Comparison of ENCODE assay signal across 1 cellular context in genomic region chr1:150551784-150552691, GRCh38.
A peak's percentile ranks its signal among the peaks of the same experiment; 100 is the strongest.
TF ChIP-seq lines count a peak whose summit lies in the region.

No MANE protein-coding gene starts in this region.

TF ChIP-seq in K562, 482 proteins besides CTCF, POLR2A, EP300 and RAD21 (continued from another document and continues in another):
- TF ChIP-seq, protein P1, sequence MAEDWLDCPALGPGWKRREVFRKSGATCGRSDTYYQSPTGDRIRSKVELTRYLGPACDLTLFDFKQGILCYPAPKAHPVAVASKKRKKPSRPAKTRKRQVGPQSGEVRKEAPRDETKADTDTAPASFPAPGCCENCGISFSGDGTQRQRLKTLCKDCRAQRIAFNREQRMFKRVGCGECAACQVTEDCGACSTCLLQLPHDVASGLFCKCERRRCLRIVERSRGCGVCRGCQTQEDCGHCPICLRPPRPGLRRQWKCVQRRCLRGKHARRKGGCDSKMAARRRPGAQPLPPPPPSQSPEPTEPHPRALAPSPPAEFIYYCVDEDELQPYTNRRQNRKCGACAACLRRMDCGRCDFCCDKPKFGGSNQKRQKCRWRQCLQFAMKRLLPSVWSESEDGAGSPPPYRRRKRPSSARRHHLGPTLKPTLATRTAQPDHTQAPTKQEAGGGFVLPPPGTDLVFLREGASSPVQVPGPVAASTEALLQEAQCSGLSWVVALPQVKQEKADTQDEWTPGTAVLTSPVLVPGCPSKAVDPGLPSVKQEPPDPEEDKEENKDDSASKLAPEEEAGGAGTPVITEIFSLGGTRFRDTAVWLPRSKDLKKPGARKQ (CRISPR knock-in tag; IDR thresholded peaks at IDR 0.05), result no peak
- TF ChIP-seq FIP1L1 (IDR thresholded peaks at IDR 0.05; ENCODE audit: low read depth, low read length, poor library complexity, severe bottlenecking) (no peak), MXI1 (IDR thresholded peaks at IDR 0.05; ENCODE audit: low read depth, low read length) (no peak), MAFF (IDR thresholded peaks at IDR 0.05; ENCODE audit: low read length) (no peak), NCOR1 (IDR thresholded peaks at IDR 0.05) (no peak; the same call in 1 of the 2 replicates), SIN3B (IDR thresholded peaks at IDR 0.05; ENCODE audit: low read depth) (no peak), CBX1 (IDR thresholded peaks at IDR 0.05; ENCODE audit: low read depth) (no peak), TRIM25 (IDR thresholded peaks at IDR 0.05; ENCODE audit: borderline replicate concordance) (0 out of 2 replicates have a peak, but pooled peaks have one; percentile 27), TCF3 (CRISPR knock-in tag; IDR thresholded peaks at IDR 0.05) (peak; percentile 42; the same call in 1 of the 2 replicates), ILK (tag; IDR thresholded peaks at IDR 0.05; ENCODE audit: borderline replicate concordance, low read depth) (no peak), SLC30A9 (CRISPR knock-in tag; IDR thresholded peaks at IDR 0.05) (no peak), SETDB1 (IDR thresholded peaks at IDR 0.05; ENCODE audit: low read length) (no peak), NR3C1 (CRISPR knock-in tag; IDR thresholded peaks at IDR 0.05) (no peak), MECOM (CRISPR knock-in tag; IDR thresholded peaks at IDR 0.05) (no peak), HOXB6 (CRISPR knock-in tag; IDR thresholded peaks at IDR 0.05; ENCODE audit: borderline replicate concordance) (no peak), E2F3 (CRISPR knock-in tag; IDR thresholded peaks at IDR 0.05) (no peak), MCM3 (IDR thresholded peaks at IDR 0.05) (no peak), CBFB (CRISPR knock-in tag; IDR thresholded peaks at IDR 0.05) (no peak), NFXL1 (CRISPR knock-in tag; IDR thresholded peaks at IDR 0.05) (no peak), ZNF232 (CRISPR knock-in tag; IDR thresholded peaks at IDR 0.05) (no peak), RHOXF2B (CRISPR knock-in tag; conservative IDR thresholded peaks at IDR 0.05) (no peak), ZNF830 (CRISPR knock-in tag; IDR thresholded peaks at IDR 0.05) (no peak), ZNF780A (CRISPR knock-in tag; IDR thresholded peaks at IDR 0.05) (no peak), PTRF (tag; IDR thresholded peaks at IDR 0.05) (no peak), HNRNPL (IDR thresholded peaks at IDR 0.05; ENCODE audit: low read depth, low read length) (no peak), CREBBP (IDR thresholded peaks at IDR 0.05; ENCODE audit: low read depth, low read length) (no peak), TRIM28 (IDR thresholded peaks at IDR 0.05) (no peak), SUPT5H (IDR thresholded peaks at IDR 0.05) (peak; percentile 68), ZNF133 (CRISPR knock-in tag; IDR thresholded peaks at IDR 0.05) (no peak), ZNF395 (CRISPR knock-in tag; IDR thresholded peaks at IDR 0.05) (0 out of 2 replicates have a peak, but pooled peaks have one; percentile 45), PHF20 (IDR thresholded peaks at IDR 0.05; ENCODE audit: partially characterized antibody) (no peak), NONO (IDR thresholded peaks at IDR 0.05; ENCODE audit: low read depth in 2 of 2, low read length in 1 of 2) (0 out of 4 replicates have a peak, but pooled peaks of 1 of the 2 experiments have one; percentile 42), JUN (IDR thresholded peaks at IDR 0.05; ENCODE audit: borderline replicate concordance, low read depth, low read length) (0 out of 2 replicates have a peak, but pooled peaks have one; percentile 41), JUN (CRISPR knock-in tag; IDR thresholded peaks at IDR 0.05; ENCODE audit: borderline replicate concordance) (no peak), SNIP1 (IDR thresholded peaks at IDR 0.05; ENCODE audit: low read depth) (no peak), HDAC1 (IDR thresholded peaks at IDR 0.05) (peak in 1 of 2 experiments; percentile 73; a peak in 2 of 4 replicates), ZNF124 (CRISPR knock-in tag; IDR thresholded peaks at IDR 0.05) (no peak), HDAC8 (tag; IDR thresholded peaks at IDR 0.05) (no peak), NR0B1 (IDR thresholded peaks at IDR 0.05; ENCODE audit: partially characterized antibody) (no peak), HDAC2 (IDR thresholded peaks at IDR 0.05) (peak; percentile 78; the same call in 1 of the 2 replicates), RFX5 (IDR thresholded peaks at IDR 0.05; ENCODE audit: low read depth, low read length) (no peak), TCF7 (IDR thresholded peaks at IDR 0.05; ENCODE audit: borderline replicate concordance) (no peak), MCM2 (IDR thresholded peaks at IDR 0.05; ENCODE audit: low read depth) (no peak), SMARCC2 (IDR thresholded peaks at IDR 0.05; ENCODE audit: low read depth) (peak; percentile 51; the same call in 1 of the 2 replicates), MEIS2 (IDR thresholded peaks at IDR 0.05; ENCODE audit: partially characterized antibody) (peak; percentile 40)
- TF ChIP-seq, protein P2, sequence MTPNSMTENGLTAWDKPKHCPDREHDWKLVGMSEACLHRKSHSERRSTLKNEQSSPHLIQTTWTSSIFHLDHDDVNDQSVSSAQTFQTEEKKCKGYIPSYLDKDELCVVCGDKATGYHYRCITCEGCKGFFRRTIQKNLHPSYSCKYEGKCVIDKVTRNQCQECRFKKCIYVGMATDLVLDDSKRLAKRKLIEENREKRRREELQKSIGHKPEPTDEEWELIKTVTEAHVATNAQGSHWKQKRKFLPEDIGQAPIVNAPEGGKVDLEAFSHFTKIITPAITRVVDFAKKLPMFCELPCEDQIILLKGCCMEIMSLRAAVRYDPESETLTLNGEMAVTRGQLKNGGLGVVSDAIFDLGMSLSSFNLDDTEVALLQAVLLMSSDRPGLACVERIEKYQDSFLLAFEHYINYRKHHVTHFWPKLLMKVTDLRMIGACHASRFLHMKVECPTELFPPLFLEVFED (CRISPR knock-in tag; conservative IDR thresholded peaks at IDR 0.05), result no peak
- TF ChIP-seq, protein P3, sequence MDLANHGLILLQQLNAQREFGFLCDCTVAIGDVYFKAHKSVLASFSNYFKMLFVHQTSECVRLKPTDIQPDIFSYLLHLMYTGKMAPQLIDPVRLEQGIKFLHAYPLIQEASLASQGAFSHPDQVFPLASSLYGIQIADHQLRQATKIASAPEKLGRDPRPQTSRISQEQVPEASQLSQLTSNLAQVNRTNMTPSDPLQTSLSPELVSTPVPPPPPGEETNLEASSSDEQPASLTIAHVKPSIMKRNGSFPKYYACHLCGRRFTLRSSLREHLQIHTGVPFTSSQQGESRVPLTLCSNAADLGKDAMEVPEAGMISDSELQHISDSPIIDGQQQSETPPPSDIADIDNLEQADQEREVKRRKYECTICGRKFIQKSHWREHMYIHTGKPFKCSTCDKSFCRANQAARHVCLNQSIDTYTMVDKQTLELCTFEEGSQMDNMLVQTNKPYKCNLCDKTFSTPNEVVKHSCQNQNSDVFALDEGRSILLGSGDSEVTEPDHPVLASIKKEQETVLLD (IDR thresholded peaks at IDR 0.05), result no peak
- TF ChIP-seq, protein P4, sequence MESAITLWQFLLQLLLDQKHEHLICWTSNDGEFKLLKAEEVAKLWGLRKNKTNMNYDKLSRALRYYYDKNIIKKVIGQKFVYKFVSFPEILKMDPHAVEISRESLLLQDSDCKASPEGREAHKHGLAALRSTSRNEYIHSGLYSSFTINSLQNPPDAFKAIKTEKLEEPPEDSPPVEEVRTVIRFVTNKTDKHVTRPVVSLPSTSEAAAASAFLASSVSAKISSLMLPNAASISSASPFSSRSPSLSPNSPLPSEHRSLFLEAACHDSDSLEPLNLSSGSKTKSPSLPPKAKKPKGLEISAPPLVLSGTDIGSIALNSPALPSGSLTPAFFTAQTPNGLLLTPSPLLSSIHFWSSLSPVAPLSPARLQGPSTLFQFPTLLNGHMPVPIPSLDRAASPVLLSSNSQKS (CRISPR knock-in tag; IDR thresholded peaks at IDR 0.05), result no peak
- TF ChIP-seq, protein P5, sequence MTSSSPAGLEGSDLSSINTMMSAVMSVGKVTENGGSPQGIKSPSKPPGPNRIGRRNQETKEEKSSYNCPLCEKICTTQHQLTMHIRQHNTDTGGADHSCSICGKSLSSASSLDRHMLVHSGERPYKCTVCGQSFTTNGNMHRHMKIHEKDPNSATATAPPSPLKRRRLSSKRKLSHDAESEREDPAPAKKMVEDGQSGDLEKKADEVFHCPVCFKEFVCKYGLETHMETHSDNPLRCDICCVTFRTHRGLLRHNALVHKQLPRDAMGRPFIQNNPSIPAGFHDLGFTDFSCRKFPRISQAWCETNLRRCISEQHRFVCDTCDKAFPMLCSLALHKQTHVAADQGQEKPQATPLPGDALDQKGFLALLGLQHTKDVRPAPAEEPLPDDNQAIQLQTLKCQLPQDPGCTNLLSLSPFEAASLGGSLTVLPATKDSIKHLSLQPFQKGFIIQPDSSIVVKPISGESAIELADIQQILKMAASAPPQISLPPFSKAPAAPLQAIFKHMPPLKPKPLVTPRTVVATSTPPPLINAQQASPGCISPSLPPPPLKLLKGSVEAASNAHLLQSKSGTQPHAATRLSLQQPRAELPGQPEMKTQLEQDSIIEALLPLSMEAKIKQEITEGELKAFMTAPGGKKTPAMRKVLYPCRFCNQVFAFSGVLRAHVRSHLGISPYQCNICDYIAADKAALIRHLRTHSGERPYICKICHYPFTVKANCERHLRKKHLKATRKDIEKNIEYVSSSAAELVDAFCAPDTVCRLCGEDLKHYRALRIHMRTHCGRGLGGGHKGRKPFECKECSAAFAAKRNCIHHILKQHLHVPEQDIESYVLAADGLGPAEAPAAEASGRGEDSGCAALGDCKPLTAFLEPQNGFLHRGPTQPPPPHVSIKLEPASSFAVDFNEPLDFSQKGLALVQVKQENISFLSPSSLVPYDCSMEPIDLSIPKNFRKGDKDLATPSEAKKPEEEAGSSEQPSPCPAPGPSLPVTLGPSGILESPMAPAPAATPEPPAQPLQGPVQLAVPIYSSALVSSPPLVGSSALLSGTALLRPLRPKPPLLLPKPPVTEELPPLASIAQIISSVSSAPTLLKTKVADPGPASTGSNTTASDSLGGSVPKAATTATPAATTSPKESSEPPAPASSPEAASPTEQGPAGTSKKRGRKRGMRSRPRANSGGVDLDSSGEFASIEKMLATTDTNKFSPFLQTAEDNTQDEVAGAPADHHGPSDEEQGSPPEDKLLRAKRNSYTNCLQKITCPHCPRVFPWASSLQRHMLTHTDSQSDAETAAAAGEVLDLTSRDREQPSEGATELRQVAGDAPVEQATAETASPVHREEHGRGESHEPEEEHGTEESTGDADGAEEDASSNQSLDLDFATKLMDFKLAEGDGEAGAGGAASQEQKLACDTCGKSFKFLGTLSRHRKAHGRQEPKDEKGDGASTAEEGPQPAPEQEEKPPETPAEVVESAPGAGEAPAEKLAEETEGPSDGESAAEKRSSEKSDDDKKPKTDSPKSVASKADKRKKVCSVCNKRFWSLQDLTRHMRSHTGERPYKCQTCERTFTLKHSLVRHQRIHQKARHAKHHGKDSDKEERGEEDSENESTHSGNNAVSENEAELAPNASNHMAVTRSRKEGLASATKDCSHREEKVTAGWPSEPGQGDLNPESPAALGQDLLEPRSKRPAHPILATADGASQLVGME (CRISPR knock-in tag; IDR thresholded peaks at IDR 0.05), result no peak
- TF ChIP-seq, protein P6, sequence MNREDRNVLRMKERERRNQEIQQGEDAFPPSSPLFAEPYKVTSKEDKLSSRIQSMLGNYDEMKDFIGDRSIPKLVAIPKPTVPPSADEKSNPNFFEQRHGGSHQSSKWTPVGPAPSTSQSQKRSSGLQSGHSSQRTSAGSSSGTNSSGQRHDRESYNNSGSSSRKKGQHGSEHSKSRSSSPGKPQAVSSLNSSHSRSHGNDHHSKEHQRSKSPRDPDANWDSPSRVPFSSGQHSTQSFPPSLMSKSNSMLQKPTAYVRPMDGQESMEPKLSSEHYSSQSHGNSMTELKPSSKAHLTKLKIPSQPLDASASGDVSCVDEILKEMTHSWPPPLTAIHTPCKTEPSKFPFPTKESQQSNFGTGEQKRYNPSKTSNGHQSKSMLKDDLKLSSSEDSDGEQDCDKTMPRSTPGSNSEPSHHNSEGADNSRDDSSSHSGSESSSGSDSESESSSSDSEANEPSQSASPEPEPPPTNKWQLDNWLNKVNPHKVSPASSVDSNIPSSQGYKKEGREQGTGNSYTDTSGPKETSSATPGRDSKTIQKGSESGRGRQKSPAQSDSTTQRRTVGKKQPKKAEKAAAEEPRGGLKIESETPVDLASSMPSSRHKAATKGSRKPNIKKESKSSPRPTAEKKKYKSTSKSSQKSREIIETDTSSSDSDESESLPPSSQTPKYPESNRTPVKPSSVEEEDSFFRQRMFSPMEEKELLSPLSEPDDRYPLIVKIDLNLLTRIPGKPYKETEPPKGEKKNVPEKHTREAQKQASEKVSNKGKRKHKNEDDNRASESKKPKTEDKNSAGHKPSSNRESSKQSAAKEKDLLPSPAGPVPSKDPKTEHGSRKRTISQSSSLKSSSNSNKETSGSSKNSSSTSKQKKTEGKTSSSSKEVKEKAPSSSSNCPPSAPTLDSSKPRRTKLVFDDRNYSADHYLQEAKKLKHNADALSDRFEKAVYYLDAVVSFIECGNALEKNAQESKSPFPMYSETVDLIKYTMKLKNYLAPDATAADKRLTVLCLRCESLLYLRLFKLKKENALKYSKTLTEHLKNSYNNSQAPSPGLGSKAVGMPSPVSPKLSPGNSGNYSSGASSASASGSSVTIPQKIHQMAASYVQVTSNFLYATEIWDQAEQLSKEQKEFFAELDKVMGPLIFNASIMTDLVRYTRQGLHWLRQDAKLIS (CRISPR knock-in tag; IDR thresholded peaks at IDR 0.05), result 0 out of 2 replicates have a peak, but pooled peaks have one; percentile 41
